In the genomic region with DNA sequence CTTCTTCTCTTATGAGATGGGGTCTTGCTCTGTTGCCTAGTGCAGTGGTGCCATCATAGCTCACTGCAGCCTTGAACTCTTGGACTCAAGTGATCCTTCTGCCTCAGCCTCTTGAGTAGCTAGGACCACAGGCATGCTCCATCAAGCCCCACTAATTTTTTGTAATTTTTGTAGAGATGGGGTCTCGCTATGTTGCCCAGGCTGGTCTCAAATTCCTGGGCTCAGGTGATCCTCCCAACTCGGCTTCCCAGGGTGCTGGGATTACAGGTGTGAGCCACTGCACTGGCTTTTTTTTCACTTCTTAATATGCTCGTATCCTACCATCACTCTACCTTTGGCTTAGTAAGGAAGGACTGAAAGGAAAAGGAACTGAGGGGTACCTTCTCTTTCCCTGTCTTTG, we compare ENCODE assay signal across 1 cellular context.
TF ChIP-seq lines count a peak whose summit lies in the region.

No MANE protein-coding gene starts in this region.

TF ChIP-seq in K562, 482 proteins besides CTCF, POLR2A, EP300 and RAD21:
- peak; percentile 85 for TF ChIP-seq ZNF121 (CRISPR knock-in tag; conservative IDR thresholded peaks at IDR 0.05)
TF ChIP-seq in K562: peak in this region for 1; not testable (repeated sequence) for 481.
